In genomic region chr10:75097666-75098285, GRCh38 we compare ENCODE assay signal across 1 cellular context.
TF ChIP-seq lines count a peak whose summit lies in the region.

No MANE protein-coding gene starts in this region.

TF ChIP-seq in WTC11, 78 proteins besides CTCF, POLR2A, EP300 and RAD21 (continued from another document):
- no peak for TF ChIP-seq E2F4 (CRISPR knock-in tag; IDR thresholded peaks at IDR 0.05; ENCODE audit: borderline replicate concordance, low read depth)
- TF ChIP-seq ZNF671 (CRISPR knock-in tag; IDR thresholded peaks at IDR 0.05) = no peak
- no peak for TF ChIP-seq ATF6 (CRISPR knock-in tag; IDR thresholded peaks at IDR 0.05)
- TF ChIP-seq ELF4 (CRISPR knock-in tag; IDR thresholded peaks at IDR 0.05; ENCODE audit: low read depth) = no peak
- no peak for TF ChIP-seq CDX4 (CRISPR knock-in tag; IDR thresholded peaks at IDR 0.05; ENCODE audit: borderline replicate concordance)
